ENCODE assay signal across 30 cellular contexts in genomic region chr11:119855066-119855465, GRCh38.
"Had no signal": no experiment of that assay in that cellular context is flagged by ENCODE, and none has a peak within 500 bp of the region (broad histone marks: within the 10 kb centered on the region; RNA-seq: fewer than 3 reads in every experiment).

No MANE protein-coding gene starts in this region.

- H3K4me1 ChIP-seq: pancreas, prostate gland, thyroid gland, upper lobe of left lung had no signal

- H3K9me3 ChIP-seq: pancreas, prostate gland, thyroid gland, upper lobe of left lung, vagina had no signal

- H3K36me3 ChIP-seq: pancreas, prostate gland, thyroid gland, upper lobe of left lung, vagina had no signal

- DNase-seq: activated CD4-positive, alpha-beta T cell treated with anti-CD3 and anti-CD28 coated beads for 1 hour; activated CD4-positive, alpha-beta T cell treated with anti-CD3 and anti-CD28 coated beads, Interleukin-2, amount 10 ng/mL, durations not matched to agents 7 days and 5 days; activated CD8-positive, alpha-beta T cell treated with anti-CD3 and anti-CD28 coated beads for 36 hours; activated naive CD8-positive, alpha-beta T cell treated with anti-CD3 and anti-CD28 coated beads, Interleukin-2, amount 50 U/mL, for 24 hours; activated T-cell treated with anti-CD3 and anti-CD28 coated beads, Interleukin-2, amount 50 U/mL, for 4 hours; amygdala; effector CD8-positive, alpha-beta T cell; midbrain; naive thymus-derived CD4-positive, alpha-beta T cell; nucleus accumbens; pancreas; retina; stimulated activated CD4-positive, alpha-beta T cell treated with anti-CD3 and anti-CD28 coated beads, Interleukin-1b, Interleukin-23, amount 100 ng/mL, for 48 hours; stimulated activated CD4-positive, alpha-beta T cell treated with anti-CD3 and anti-CD28 coated beads, Interleukin-4, amount 100 ng/mL, for 4 hours; stimulated activated CD8-positive, alpha-beta memory T cell treated with anti-CD3 and anti-CD28 coated beads, Interleukin-4, amount 100 ng/mL, for 48 hours; stimulated activated naive CD8-positive, alpha-beta T cell treated with anti-CD3 and anti-CD28 coated beads, Interleukin-15, amount 100 ng/mL, for 72 hours; substantia nigra; T-helper 17 cell; T1000; thyroid gland; upper lobe of left lung had no signal

- H3K4me2 ChIP-seq: smooth muscle cell had no signal

- H3K36me3 Mint-ChIP-seq: activated naive CD4-positive, alpha-beta T cell treated with anti-CD3 and anti-CD28 coated beads, Interleukin-2, amount 50 U/mL, for 24 hours; memory B cell; naive thymus-derived CD4-positive, alpha-beta T cell; stimulated activated memory B cell treated with anti-CD40 and anti-IgM and Interleukin-4, amounts not matched to agents 10 μg/mL and 1 μg/mL and 100 μg/mL, for 72 hours; WTC11 had no signal

- H3K4me3 Mint-ChIP-seq: activated CD4-positive, alpha-beta T cell treated with anti-CD3 and anti-CD28 coated beads, Interleukin-2, amount 10 ng/mL, durations not matched to agents 7 days and 5 days; activated CD8-positive, alpha-beta T cell treated with anti-CD3 and anti-CD28 coated beads for 36 hours; activated naive CD4-positive, alpha-beta T cell treated with anti-CD3 and anti-CD28 coated beads, Interleukin-2, amount 50 U/mL, for 24 hours; activated naive CD8-positive, alpha-beta T cell treated with anti-CD3 and anti-CD28 coated beads, Interleukin-2, amount 50 U/mL, for 24 hours; activated T-cell treated with anti-CD3 and anti-CD28 coated beads, Interleukin-2, amount 50 U/mL, for 4 hours; activated T-helper 17 cell treated with anti-CD3 and anti-CD28 coated beads, Interleukin-2, amount 50 U/mL, for 72 hours; memory B cell; neural crest cell; stimulated activated memory B cell treated with anti-CD40 and anti-IgM and Interleukin-4, amounts not matched to agents 10 μg/mL and 1 μg/mL and 100 μg/mL, for 72 hours; stimulated activated naive CD8-positive, alpha-beta T cell treated with anti-CD3 and anti-CD28 coated beads, Interleukin-15, amount 100 ng/mL, for 72 hours; T-helper 17 cell; WTC11 had no signal

- H3K4me3 ChIP-seq: pancreas, prostate gland, smooth muscle cell, thyroid gland, upper lobe of left lung, vagina had no signal

- H3K4me1 Mint-ChIP-seq: activated CD4-positive, alpha-beta T cell treated with anti-CD3 and anti-CD28 coated beads, Interleukin-2, amount 10 ng/mL, durations not matched to agents 7 days and 5 days; activated naive CD4-positive, alpha-beta T cell treated with anti-CD3 and anti-CD28 coated beads, Interleukin-2, amount 50 U/mL, for 24 hours; activated naive CD8-positive, alpha-beta T cell treated with anti-CD3 and anti-CD28 coated beads, Interleukin-2, amount 50 U/mL, for 24 hours; activated T-helper 17 cell treated with anti-CD3 and anti-CD28 coated beads, Interleukin-2, amount 50 U/mL, for 72 hours; memory B cell; naive thymus-derived CD4-positive, alpha-beta T cell; stimulated activated memory B cell treated with anti-CD40 and anti-IgM and Interleukin-4, amounts not matched to agents 10 μg/mL and 1 μg/mL and 100 μg/mL, for 72 hours; stimulated activated naive CD8-positive, alpha-beta T cell treated with anti-CD3 and anti-CD28 coated beads, Interleukin-15, amount 100 ng/mL, for 72 hours had no signal

- H3K9me3 Mint-ChIP-seq: activated CD4-positive, alpha-beta T cell treated with anti-CD3 and anti-CD28 coated beads, Interleukin-2, amount 10 ng/mL, durations not matched to agents 7 days and 5 days; activated CD8-positive, alpha-beta T cell treated with anti-CD3 and anti-CD28 coated beads for 36 hours; activated naive CD4-positive, alpha-beta T cell treated with anti-CD3 and anti-CD28 coated beads, Interleukin-2, amount 50 U/mL, for 24 hours; activated naive CD8-positive, alpha-beta T cell treated with anti-CD3 and anti-CD28 coated beads, Interleukin-2, amount 50 U/mL, for 24 hours; activated T-cell treated with anti-CD3 and anti-CD28 coated beads, Interleukin-2, amount 50 U/mL, for 4 hours; activated T-helper 17 cell treated with anti-CD3 and anti-CD28 coated beads, Interleukin-2, amount 50 U/mL, for 72 hours; memory B cell; naive thymus-derived CD4-positive, alpha-beta T cell; neural crest cell; stimulated activated memory B cell treated with anti-CD40 and anti-IgM and Interleukin-4, amounts not matched to agents 10 μg/mL and 1 μg/mL and 100 μg/mL, for 72 hours; stimulated activated naive CD8-positive, alpha-beta T cell treated with anti-CD3 and anti-CD28 coated beads, Interleukin-15, amount 100 ng/mL, for 72 hours; WTC11 had no signal

- H3K27ac ChIP-seq: pancreas, prostate gland, thyroid gland, upper lobe of left lung, vagina had no signal

- H3K27me3 ChIP-seq: pancreas, thyroid gland, upper lobe of left lung, vagina had no signal

- ATAC-seq: activated CD8-positive, alpha-beta T cell treated with anti-CD3 and anti-CD28 coated beads for 36 hours; activated T-cell treated with anti-CD3 and anti-CD28 coated beads, Interleukin-2, amount 50 U/mL, for 4 hours; activated T-helper 17 cell treated with anti-CD3 and anti-CD28 coated beads, Interleukin-2, amount 50 U/mL, for 72 hours; naive thymus-derived CD4-positive, alpha-beta T cell; stimulated activated memory B cell treated with anti-CD40 and anti-IgM and Interleukin-4, amounts not matched to agents 10 μg/mL and 1 μg/mL and 100 μg/mL, for 72 hours; stimulated activated naive CD8-positive, alpha-beta T cell treated with anti-CD3 and anti-CD28 coated beads, Interleukin-15, amount 100 ng/mL, for 72 hours; T-helper 17 cell; WTC11 had no signal

- H3K27ac Mint-ChIP-seq: activated CD4-positive, alpha-beta T cell treated with anti-CD3 and anti-CD28 coated beads, Interleukin-2, amount 10 ng/mL, durations not matched to agents 7 days and 5 days; activated CD8-positive, alpha-beta T cell treated with anti-CD3 and anti-CD28 coated beads for 36 hours; activated naive CD4-positive, alpha-beta T cell treated with anti-CD3 and anti-CD28 coated beads, Interleukin-2, amount 50 U/mL, for 24 hours; activated naive CD8-positive, alpha-beta T cell treated with anti-CD3 and anti-CD28 coated beads, Interleukin-2, amount 50 U/mL, for 24 hours; activated T-helper 17 cell treated with anti-CD3 and anti-CD28 coated beads, Interleukin-2, amount 50 U/mL, for 72 hours; memory B cell; naive thymus-derived CD4-positive, alpha-beta T cell; stimulated activated memory B cell treated with anti-CD40 and anti-IgM and Interleukin-4, amounts not matched to agents 10 μg/mL and 1 μg/mL and 100 μg/mL, for 72 hours; stimulated activated naive CD8-positive, alpha-beta T cell treated with anti-CD3 and anti-CD28 coated beads, Interleukin-15, amount 100 ng/mL, for 72 hours; T-helper 17 cell; WTC11 had no signal
